Comparison of ENCODE assay signal across 8 cellular contexts in the genomic region with DNA sequence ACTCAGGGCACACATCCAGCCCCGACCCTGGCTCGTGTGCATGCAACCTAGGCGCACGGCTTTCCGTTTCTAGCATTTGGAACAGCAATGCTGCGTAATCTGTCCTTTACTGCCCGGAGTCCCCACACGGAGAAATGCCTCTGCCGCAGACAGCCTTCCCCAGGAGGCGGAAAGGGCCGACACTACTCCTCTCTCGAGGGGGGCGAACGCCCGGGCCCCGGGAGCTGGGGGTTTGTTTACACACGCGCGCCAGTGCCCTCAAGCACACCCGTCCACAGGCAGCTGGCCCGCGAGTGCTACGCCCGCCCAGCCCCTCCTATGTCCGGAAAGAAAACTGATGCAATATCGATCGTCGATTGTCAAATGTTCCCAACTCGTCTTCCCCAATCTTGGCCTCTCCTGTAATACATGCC. TPM values are rescaled to one million over a fixed set of nuclear protein-coding genes. Genes with fewer than 3 reads are reported as not detected.
DNase-seq lines count a peak whose midpoint lies in the region; ATAC-seq and TF ChIP-seq lines count a peak whose summit lies in the region.

No MANE protein-coding gene starts in this region.

- peak overlapping the region; percentile 65 for H3K4me3 ChIP-seq in BJ (ENCODE audit: low read depth, low read length)
- H3K4me3 ChIP-seq in trophoblast cell (ENCODE audit: low read depth, low read length) = peak overlapping the region; percentile 99

- H3K36me3 ChIP-seq in BJ (ENCODE audit: control insufficient read depth, insufficient read depth, low read length) (peaks cover 11% of the 10 kb centered on the region), trophoblast cell (ENCODE audit: control insufficient read depth in 1 of 2, insufficient read depth in 2 of 2, low read length in 2 of 2) (peaks cover 12 to 25% of the 10 kb centered on the region in 2 experiments)

- H3K27me3 Mint-ChIP-seq in activated naive CD4-positive, alpha-beta T cell treated with anti-CD3 and anti-CD28 coated beads, Interleukin-2, amount 50 U/mL, for 24 hours = no peaks in the 10 kb centered on the region

- H2AFZ ChIP-seq in trophoblast cell (ENCODE audit: insufficient read depth, low read length, poor library complexity) = peak overlapping the region; percentile 85

- peak overlapping the region; percentile 90 for H4K8ac ChIP-seq in trophoblast cell (ENCODE audit: low read depth, low read length)

- H3K27me3 ChIP-seq in BJ (ENCODE audit: control insufficient read depth, insufficient read depth, low read length) (no peaks in the 10 kb centered on the region), trophoblast cell (ENCODE audit: insufficient read depth, low read length) (no peaks in the 10 kb centered on the region)

- H2BK12ac ChIP-seq in trophoblast cell (ENCODE audit: low read length) = peak overlapping the region; percentile 67

- H3K4me2 ChIP-seq in trophoblast cell (ENCODE audit: low read length) = peak overlapping the region; percentile 44

- H3K18ac ChIP-seq in trophoblast cell (ENCODE audit: low read length) = peak overlapping the region; percentile 99

- peak overlapping the region; percentile 99 for H3K27ac Mint-ChIP-seq in activated naive CD4-positive, alpha-beta T cell treated with anti-CD3 and anti-CD28 coated beads, Interleukin-2, amount 50 U/mL, for 24 hours

- peak overlapping the region; percentile 98 for H3K4me3 Mint-ChIP-seq in activated naive CD4-positive, alpha-beta T cell treated with anti-CD3 and anti-CD28 coated beads, Interleukin-2, amount 50 U/mL, for 24 hours

- H3K9ac ChIP-seq in trophoblast cell (ENCODE audit: low read length) = peak overlapping the region; percentile 100

- H2AK5ac ChIP-seq in trophoblast cell (ENCODE audit: low read length) = peak overlapping the region; percentile 98

- no peaks in the 10 kb centered on the region for H3K9me3 ChIP-seq in trophoblast cell (ENCODE audit: insufficient read depth, low read depth, low read length)

- POLR2A ChIA-PET in BJ (lab: Charles Lee) = interaction anchor here (0.5 to 1.5 kb wide), 5 partner anchors 15 to 290 kb away, joined by 3 to 8 read pairs (median 4); no protein-coding TSS in a partner anchor

- H4K12ac ChIP-seq in trophoblast cell (ENCODE audit: low read depth, low read length) = peak overlapping the region; percentile 95

- H3K23ac ChIP-seq in trophoblast cell (ENCODE audit: low read length) = no peak overlapping the region

- H3K14ac ChIP-seq in trophoblast cell (ENCODE audit: low read length) = peak overlapping the region; percentile 98

- H3K36me3 Mint-ChIP-seq in activated naive CD4-positive, alpha-beta T cell treated with anti-CD3 and anti-CD28 coated beads, Interleukin-2, amount 50 U/mL, for 24 hours = peaks cover 35% of the 10 kb centered on the region

- WGBS in trophoblast cell (ENCODE audit: extremely low coverage, insufficient coverage, insufficient read length) = no CpG with 5 or more reads among the region's 29 CpGs

- peak overlapping the region; percentile 78 for H2BK120ac ChIP-seq in trophoblast cell (ENCODE audit: insufficient read depth, low read length, poor library complexity)

- DNase-seq in BJ (ENCODE audit: low read depth) = no peak
- DNase-seq in OCI-M1 (lab: John Stamatoyannopoulos, UW) = peak; percentile 76
- DNase-seq in cardiac septum (ENCODE audit: low spot score) = peak; percentile 80
- peak; percentile 71 to 85 for DNase-seq in trophoblast cell
- DNase-seq in inferior parietal cortex (ENCODE audit: extremely low spot score) = no peak

- H3K4me1 ChIP-seq in trophoblast cell (ENCODE audit: control insufficient read depth in 1 of 2, insufficient read depth in 2 of 2, low read length in 2 of 2) = peaks cover 6 to 7% of the 10 kb centered on the region in 2 experiments

- peaks cover 19% of the 10 kb centered on the region for H3K79me1 ChIP-seq in trophoblast cell (ENCODE audit: low read length)

- peak overlapping the region; percentile 100 for H3K4ac ChIP-seq in trophoblast cell (ENCODE audit: low read depth, low read length)

- H3K9me3 Mint-ChIP-seq in activated naive CD4-positive, alpha-beta T cell treated with anti-CD3 and anti-CD28 coated beads, Interleukin-2, amount 50 U/mL, for 24 hours = no peaks in the 10 kb centered on the region

- H3K4me1 Mint-ChIP-seq in activated naive CD4-positive, alpha-beta T cell treated with anti-CD3 and anti-CD28 coated beads, Interleukin-2, amount 50 U/mL, for 24 hours = peaks cover 54% of the 10 kb centered on the region

- ATAC-seq in GM19043 (IDR thresholded peaks at IDR 0.05; ENCODE audit: low read depth, unreplicated experiment) (peak; percentile 6), HG03342 (IDR thresholded peaks at IDR 0.05; ENCODE audit: unreplicated experiment) (peak; percentile 11)

- peak overlapping the region; percentile 99 for H2BK5ac ChIP-seq in trophoblast cell (ENCODE audit: low read depth, low read length, poor library complexity)

- H4K91ac ChIP-seq in trophoblast cell (ENCODE audit: low read depth, low read length) = peak overlapping the region; percentile 98

- intact Hi-C loops in cardiac septum (cut with DNase I) = loop anchor here (1.0 to 5.0 kb wide), 3 partner anchors 12 to 287 kb away; no protein-coding TSS in a partner anchor

- CTCF ChIA-PET in BJ (lab: Yijun Ruan, JAX) = interaction anchor here (0.8 to 1.6 kb wide), 3 partner anchors 15 to 303 kb away, joined by 3 to 4 read pairs (median 3); no protein-coding TSS in a partner anchor

- TF ChIP-seq CTCF in BJ (IDR thresholded peaks at IDR 0.05; ENCODE audit: insufficient read depth, low read depth, low read length) = no peak

- peaks cover 15% of the 10 kb centered on the region for H3K79me2 ChIP-seq in trophoblast cell (ENCODE audit: control insufficient read depth, insufficient read depth, low read length, poor library complexity)

- H3K27ac ChIP-seq in trophoblast cell (ENCODE audit: low read depth, low read length) = peak overlapping the region; percentile 98

RNA-seq across cellular contexts. Expression of gene SLC38A2, which starts 0.8 kb away (rescaled TPM):
- polyA plus RNA-seq in BJ (2011; rRNA removed) = 472 and 596 TPM in 2 replicates
- polyA minus RNA-seq in BJ (2011; rRNA and poly(A)+ RNA removed) = 293 and 317 TPM in 2 replicates
- total RNA-seq in cardiac septum = 140 TPM
- polyA plus RNA-seq in trophoblast cell (2013) = 849 and 857 TPM in 2 replicates

Comparison
In these comparisons a context has a peak if more than half of its experiments do, and no peak if none do; other contexts are left out.
1. DNase-seq: peak in OCI-M1 (single experiment), cardiac septum (single experiment) and trophoblast cell (2 of 2); none in BJ (single experiment) and inferior parietal cortex (single experiment).